19 cellular contexts compared by ENCODE assay signal in the genomic region with DNA sequence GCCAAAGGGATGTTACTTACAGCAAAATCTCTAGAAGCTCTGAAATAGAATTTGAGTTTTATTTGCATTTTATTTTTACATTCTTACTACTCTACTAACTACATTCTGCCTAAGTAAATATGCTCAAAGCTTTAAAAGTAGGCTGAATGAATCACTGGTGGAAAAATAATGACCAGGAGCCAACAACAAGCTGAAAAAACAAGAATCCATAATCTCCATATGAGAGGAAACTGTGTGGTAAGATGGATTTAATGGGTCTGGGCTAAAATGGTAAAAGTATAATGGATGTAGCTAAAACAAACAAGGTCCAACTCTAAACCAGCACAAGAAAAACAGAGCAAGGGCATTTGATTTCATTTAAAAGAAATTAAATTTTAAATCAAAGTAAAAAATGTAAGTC.
"Had no signal": no experiment of that assay in that cellular context is flagged by ENCODE, and none has a peak within 500 bp of the region (broad histone marks: within the 10 kb centered on the region; RNA-seq: fewer than 3 reads in every experiment).

No MANE protein-coding gene starts in this region.

- H3K4me1 ChIP-seq: gastrocnemius medialis, left ventricle myocardium inferior, suprapubic skin had no signal

- H3K27me3 Mint-ChIP-seq: activated CD4-positive, alpha-beta T cell treated with anti-CD3 and anti-CD28 coated beads, Interleukin-2, amount 10 ng/mL, durations not matched to agents 24 days and 14 days; activated CD8-positive, alpha-beta T cell treated with anti-CD3 and anti-CD28 coated beads for 36 hours; activated naive CD8-positive, alpha-beta T cell treated with anti-CD3 and anti-CD28 coated beads, Interleukin-2, amount 10 ng/mL, durations not matched to agents 7 days and 5 days; activated T-helper 17 cell treated with anti-CD3 and anti-CD28 coated beads, Interleukin-2, amount 50 U/mL, for 72 hours; dendritic cell treated with granulocyte-macrophage colony-stimulating factor and Interleukin-4, amounts not matched to agents 40 ng/mL and 50 ng/mL, for 4 days; effector memory CD8-positive, alpha-beta T cell; stimulated activated naive CD8-positive, alpha-beta T cell treated with anti-CD3 and anti-CD28 coated beads, Interleukin-15, Interleukin-2, amounts not matched to agents 100 ng/mL and 50 ng/mL, for 24 hours had no signal

- H3K27me3 ChIP-seq: gastrocnemius medialis, suprapubic skin had no signal

- H3K27ac ChIP-seq: gastrocnemius medialis, left ventricle myocardium inferior, skin epidermis, suprapubic skin had no signal

- H3K27ac Mint-ChIP-seq: activated CD4-positive, alpha-beta T cell treated with anti-CD3 and anti-CD28 coated beads, Interleukin-2, amount 10 ng/mL, durations not matched to agents 24 days and 14 days; activated CD8-positive, alpha-beta T cell treated with anti-CD3 and anti-CD28 coated beads for 36 hours; activated naive CD8-positive, alpha-beta T cell treated with anti-CD3 and anti-CD28 coated beads, Interleukin-2, amount 10 ng/mL, durations not matched to agents 7 days and 5 days; activated T-helper 17 cell treated with anti-CD3 and anti-CD28 coated beads, Interleukin-2, amount 50 U/mL, for 72 hours; dendritic cell treated with granulocyte-macrophage colony-stimulating factor and Interleukin-4, amounts not matched to agents 40 ng/mL and 50 ng/mL, for 4 days; effector memory CD8-positive, alpha-beta T cell; stimulated activated naive CD8-positive, alpha-beta T cell treated with anti-CD3 and anti-CD28 coated beads, Interleukin-15, Interleukin-2, amounts not matched to agents 100 ng/mL and 50 ng/mL, for 24 hours had no signal

- H3K4me3 ChIP-seq: gastrocnemius medialis, left ventricle myocardium inferior, skin epidermis, suprapubic skin had no signal

- H3K36me3 Mint-ChIP-seq: activated naive CD8-positive, alpha-beta T cell treated with anti-CD3 and anti-CD28 coated beads, Interleukin-2, amount 10 ng/mL, durations not matched to agents 7 days and 5 days had no signal

- H3K9me3 ChIP-seq: gastrocnemius medialis, left ventricle myocardium inferior, suprapubic skin had no signal

- H3K4me1 Mint-ChIP-seq: activated CD4-positive, alpha-beta T cell treated with anti-CD3 and anti-CD28 coated beads, Interleukin-2, amount 10 ng/mL, durations not matched to agents 24 days and 14 days; activated naive CD8-positive, alpha-beta T cell treated with anti-CD3 and anti-CD28 coated beads, Interleukin-2, amount 10 ng/mL, durations not matched to agents 7 days and 5 days; activated T-helper 17 cell treated with anti-CD3 and anti-CD28 coated beads, Interleukin-2, amount 50 U/mL, for 72 hours had no signal

- H3K36me3 ChIP-seq: gastrocnemius medialis, left ventricle myocardium inferior, suprapubic skin had no signal

- DNase-seq: activated CD4-positive, alpha-beta T cell treated with anti-CD3 and anti-CD28 coated beads, Interleukin-2, amount 10 ng/mL, durations not matched to agents 24 days and 14 days; activated CD8-positive, alpha-beta T cell treated with anti-CD3 and anti-CD28 coated beads for 36 hours; activated naive CD4-positive, alpha-beta T cell; activated naive CD8-positive, alpha-beta T cell treated with anti-CD3 and anti-CD28 coated beads, Interleukin-2, amount 10 ng/mL, durations not matched to agents 7 days and 5 days; activated T-cell treated with anti-CD3 and anti-CD28 coated beads, Interleukin-2, amount 50 U/mL, for 1 hour; effector memory CD8-positive, alpha-beta T cell; gastrocnemius medialis; head of caudate nucleus; left ventricle myocardium inferior; mammary epithelial cell; occipital lobe; stimulated activated CD4-positive, alpha-beta T cell treated with anti-CD3 and anti-CD28 coated beads, Interleukin-15, amount 100 ng/mL, for 24 hours; stimulated activated CD4-positive, alpha-beta T cell treated with anti-CD3 and anti-CD28 coated beads, Interleukin-2, amount 100 ng/mL, for 48 hours; trophoblast cell had no signal

- H3K4me3 Mint-ChIP-seq: activated CD4-positive, alpha-beta T cell treated with anti-CD3 and anti-CD28 coated beads, Interleukin-2, amount 10 ng/mL, durations not matched to agents 24 days and 14 days; activated CD8-positive, alpha-beta T cell treated with anti-CD3 and anti-CD28 coated beads for 36 hours; activated naive CD8-positive, alpha-beta T cell treated with anti-CD3 and anti-CD28 coated beads, Interleukin-2, amount 10 ng/mL, durations not matched to agents 7 days and 5 days; activated T-helper 17 cell treated with anti-CD3 and anti-CD28 coated beads, Interleukin-2, amount 50 U/mL, for 72 hours; dendritic cell treated with granulocyte-macrophage colony-stimulating factor and Interleukin-4, amounts not matched to agents 40 ng/mL and 50 ng/mL, for 4 days; effector memory CD8-positive, alpha-beta T cell; stimulated activated naive CD8-positive, alpha-beta T cell treated with anti-CD3 and anti-CD28 coated beads, Interleukin-15, Interleukin-2, amounts not matched to agents 100 ng/mL and 50 ng/mL, for 24 hours had no signal

- H3K9me3 Mint-ChIP-seq: activated CD4-positive, alpha-beta T cell treated with anti-CD3 and anti-CD28 coated beads, Interleukin-2, amount 10 ng/mL, durations not matched to agents 24 days and 14 days; stimulated activated naive CD8-positive, alpha-beta T cell treated with anti-CD3 and anti-CD28 coated beads, Interleukin-15, Interleukin-2, amounts not matched to agents 100 ng/mL and 50 ng/mL, for 24 hours had no signal
